9 cellular contexts compared by ENCODE assay signal in genomic region chr4:45662996-45663395, GRCh38.
A peak's percentile ranks its signal among the peaks of the same experiment; 100 is the strongest.
DNase-seq lines count a peak whose midpoint lies in the region; ATAC-seq and TF ChIP-seq lines count a peak whose summit lies in the region.
"Had no signal": no experiment of that assay in that cellular context is flagged by ENCODE, and none has a peak within 500 bp of the region (broad histone marks: within the 10 kb centered on the region; RNA-seq: fewer than 3 reads in every experiment).

No MANE protein-coding gene starts in this region.

- no peak overlapping the region for H3K23ac ChIP-seq in neuronal stem cell (ENCODE audit: low read depth, low read length, poor library complexity)

- no peaks in the 10 kb centered on the region for H3K27me3 ChIP-seq in neuronal stem cell (ENCODE audit: control insufficient read depth in 3 of 3, insufficient read depth in 3 of 3, low read depth in 1 of 3, low read length in 3 of 3)
- H3K27me3 ChIP-seq in CD4-positive, alpha-beta T cell (ENCODE audit: control insufficient read depth, insufficient read depth, low read length), result no peaks in the 10 kb centered on the region

- no peaks in the 10 kb centered on the region for H3K36me3 ChIP-seq in neuronal stem cell (replicated peaks in 1 of 2; ENCODE audit: control insufficient read depth in 2 of 2, insufficient read depth in 2 of 2, low read length in 2 of 2)

- no peak overlapping the region for H2BK120ac ChIP-seq in neuronal stem cell (ENCODE audit: low read depth, low read length)

- TF ChIP-seq CTCF in fibroblast of pulmonary artery (IDR thresholded peaks at IDR 0.05; ENCODE audit: low read length, missing control alignments), result no peak
- no peak for TF ChIP-seq CTCF in CD4-positive, alpha-beta T cell (IDR thresholded peaks at IDR 0.05)

- H3K9ac ChIP-seq in neuronal stem cell (ENCODE audit: low read depth, low read length, poor library complexity), result no peak overlapping the region

- H4K8ac ChIP-seq in neuronal stem cell (ENCODE audit: low read depth, low read length), result no peak overlapping the region

- H3K4me3 ChIP-seq in fibroblast of pulmonary artery (replicated peaks; ENCODE audit: low read depth, low read length) (no peak overlapping the region), neuronal stem cell (ENCODE audit: low read length in 2 of 2) (no peak overlapping the region)

- no peaks in the 10 kb centered on the region for H3K27me3 Mint-ChIP-seq in CD4-positive, alpha-beta T cell
- H3K27me3 Mint-ChIP-seq: T-helper 17 cell had no signal

- peaks cover 0 to 4% of the 10 kb centered on the region in 2 donors for H3K4me1 ChIP-seq in neuronal stem cell (ENCODE audit: control insufficient read depth in 2 of 2, insufficient read depth in 1 of 2, low read depth in 1 of 2, low read length in 2 of 2)

- H3K9me3 ChIP-seq in neuronal stem cell (replicated peaks in 1 of 2; ENCODE audit: control insufficient read depth in 2 of 2, insufficient read depth in 1 of 2, low read depth in 1 of 2, low read length in 2 of 2), result no peaks in the 10 kb centered on the region
- no peaks in the 10 kb centered on the region for H3K9me3 ChIP-seq in CD4-positive, alpha-beta T cell (ENCODE audit: control insufficient read depth, low read length)

- DNase-seq in HK-2 (ENCODE audit: unreplicated experiment) (peak; percentile 2), OCI-M1 (lab: John Stamatoyannopoulos, UW) (peak; percentile 2), fibroblast of pulmonary artery (ENCODE audit: low read depth) (peak; percentile 63), neuronal stem cell (ENCODE audit: low spot score) (peak; percentile 5), GM19238 (ENCODE audit: insufficient read length, low spot score) (no peak)
- no peak for DNase-seq in CD4-positive, alpha-beta T cell
- no peak for DNase-seq in stimulated activated naive CD4-positive, alpha-beta T cell treated with Interleukin-2 at 50 U/mL for 16 hours (lab: John Stamatoyannopoulos, UW)
- DNase-seq: T-helper 17 cell had no signal

- H2BK15ac ChIP-seq in neuronal stem cell (ENCODE audit: low read length), result no peak overlapping the region

- H3K4me3 Mint-ChIP-seq in CD4-positive, alpha-beta T cell, result no peak overlapping the region
- H3K4me3 Mint-ChIP-seq: T-helper 17 cell had no signal

- intact Hi-C loops in CD4-positive, alpha-beta T cell (cut with DNase I, micrococcal nuclease), result no loop called here

- H4K91ac ChIP-seq in neuronal stem cell (ENCODE audit: low read depth, low read length, poor library complexity), result no peak overlapping the region

- WGBS in neuronal stem cell (ENCODE audit: extremely low coverage in 2 of 2, insufficient read length in 2 of 2, insufficient replicate concordance in 1 of 2), 2 donors, result no CpG with 5 or more reads among the region's 1 CpG

- H3K9me3 Mint-ChIP-seq in CD4-positive, alpha-beta T cell, result peaks cover 8% of the 10 kb centered on the region

- H2AFZ ChIP-seq in neuronal stem cell (ENCODE audit: low read length), result no peak overlapping the region

- no peaks in the 10 kb centered on the region for H3K79me1 ChIP-seq in neuronal stem cell (ENCODE audit: low read depth, low read length)

- H3K27ac Mint-ChIP-seq in CD4-positive, alpha-beta T cell, result no peak overlapping the region
- H3K27ac Mint-ChIP-seq: T-helper 17 cell had no signal

- no peak overlapping the region for H2BK5ac ChIP-seq in neuronal stem cell (ENCODE audit: low read length)

- no peak overlapping the region for H2AK5ac ChIP-seq in neuronal stem cell (ENCODE audit: low read depth, low read length)

- H3K4ac ChIP-seq in neuronal stem cell (ENCODE audit: low read length), result no peak overlapping the region

- no peak overlapping the region for H3K14ac ChIP-seq in neuronal stem cell (ENCODE audit: low read length)

- no peak overlapping the region for H2BK12ac ChIP-seq in neuronal stem cell (ENCODE audit: low read length)

- no peak for ATAC-seq in CD4-positive, alpha-beta T cell (ENCODE audit: poor library complexity)
- ATAC-seq in HG03460 (IDR thresholded peaks at IDR 0.05; ENCODE audit: unreplicated experiment), result no peak
- ATAC-seq: T-helper 17 cell had no signal

- H3K27ac ChIP-seq in neuronal stem cell (replicated peaks; ENCODE audit: low read length), result no peak overlapping the region
- H3K27ac ChIP-seq in CD4-positive, alpha-beta T cell (ENCODE audit: low read depth, low read length), result no peak overlapping the region

- H3K36me3 Mint-ChIP-seq in CD4-positive, alpha-beta T cell (ENCODE audit: low read depth), result no peaks in the 10 kb centered on the region

- POLR2A ChIA-PET in CD4-positive, alpha-beta T cell (lab: Charles Lee), result no interaction called here

- H3K4me2 ChIP-seq in neuronal stem cell (ENCODE audit: insufficient read depth, low read length, poor library complexity, severe bottlenecking), result no peak overlapping the region

- CTCF ChIA-PET in CD4-positive, alpha-beta T cell (lab: Charles Lee), result no interaction called here

- no peaks in the 10 kb centered on the region for H3K4me1 Mint-ChIP-seq in CD4-positive, alpha-beta T cell (ENCODE audit: low read depth)
- H3K4me1 Mint-ChIP-seq: T-helper 17 cell had no signal

- no peak overlapping the region for H3K18ac ChIP-seq in neuronal stem cell (ENCODE audit: low read length)

Comparison
In these comparisons a context has a peak if more than half of its experiments do, and no peak if none do; other contexts are left out.
1. DNase-seq: peak in HK-2 (single experiment), OCI-M1 (single experiment), fibroblast of pulmonary artery (single experiment) and neuronal stem cell (single experiment); none in CD4-positive, alpha-beta T cell (0 of 10), GM19238 (single experiment) and stimulated activated naive CD4-positive, alpha-beta T cell treated with Interleukin-2 at 50 U/mL for 16 hours (single experiment).